Comparison of ENCODE assay signal across 14 cellular contexts in the genomic region with DNA sequence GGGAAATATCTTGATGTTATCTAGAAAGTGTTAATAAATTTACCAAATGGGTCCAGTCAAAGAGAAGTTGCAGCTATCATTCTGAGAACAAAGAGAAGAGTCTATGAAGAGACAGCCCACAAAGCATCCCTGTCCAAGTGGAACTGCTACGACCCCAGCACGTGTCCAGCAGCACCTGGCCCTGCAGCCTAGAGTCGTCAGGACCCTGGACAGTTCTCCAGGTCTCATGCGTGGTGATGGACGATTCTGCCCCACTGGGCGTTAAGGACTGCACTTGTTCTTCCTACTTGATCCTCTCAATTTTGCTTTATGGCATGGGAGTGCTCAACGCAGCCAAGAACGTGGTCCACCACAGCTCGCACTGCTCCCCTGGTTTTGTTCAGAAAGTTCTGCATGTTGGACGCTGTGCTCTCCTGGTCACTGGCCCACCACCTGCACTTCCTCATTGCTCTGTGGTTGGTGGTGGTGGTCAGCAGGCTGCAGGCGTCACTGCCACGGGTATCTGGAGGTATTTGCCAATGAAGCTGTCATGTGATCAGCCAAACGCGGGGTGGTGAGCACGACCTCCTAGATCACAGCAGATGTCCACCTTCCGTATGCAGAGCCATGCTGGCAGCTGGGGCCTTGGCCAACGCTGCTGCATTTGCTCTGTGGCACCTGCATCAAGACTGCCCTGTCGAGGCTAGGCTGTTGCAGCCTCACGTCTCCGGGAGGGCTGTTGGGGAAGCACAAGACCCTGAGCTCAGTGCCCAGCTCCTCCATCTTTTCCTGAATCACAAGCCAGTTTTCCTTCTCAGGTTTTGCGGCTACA.
DNase-seq lines count a peak whose midpoint lies in the region; ATAC-seq and TF ChIP-seq lines count a peak whose summit lies in the region.
"Had no signal": no experiment of that assay in that cellular context is flagged by ENCODE, and none has a peak within 500 bp of the region (broad histone marks: within the 10 kb centered on the region; RNA-seq: fewer than 3 reads in every experiment).

No MANE protein-coding gene starts in this region.

- TF ChIP-seq POLR2A in sigmoid colon (IDR thresholded peaks at IDR 0.05) = no peak

- H3K9me3 ChIP-seq in sigmoid colon = peaks cover 0 to 2% (median under 1%) of the 10 kb centered on the region in 4 donors

- H3K4me1 ChIP-seq in sigmoid colon = no peaks in the 10 kb centered on the region
- H3K4me1 ChIP-seq: esophagus muscularis mucosa, left ventricle myocardium inferior, tibial nerve had no signal

- no peak overlapping the region for H3K27ac Mint-ChIP-seq in HFFc6

- peak; percentile 7 for DNase-seq in stimulated activated CD4-positive, alpha-beta T cell treated with anti-CD3 and anti-CD28 coated beads, Interleukin-15, amount 100 ng/mL, for 24 hours
- DNase-seq in stimulated activated CD4-positive, alpha-beta T cell treated with anti-CD3 and anti-CD28 coated beads, Interleukin-1b, Interleukin-23, amount 100 ng/mL, for 48 hours = no peak
- DNase-seq in RPMI7951 (ENCODE audit: low read depth) (peak; percentile 30), fibroblast of pulmonary artery (ENCODE audit: low read depth) (peak; percentile 10), sigmoid colon (no peak), HFFc6 (no peak), hypothalamus (lab: John Stamatoyannopoulos, UW) (no peak)
- DNase-seq: C1 segment of cervical spinal cord, left ventricle myocardium inferior, NCI-H2107 had no signal

- TF ChIP-seq CTCF in fibroblast of pulmonary artery (IDR thresholded peaks at IDR 0.05; ENCODE audit: low read length, missing control alignments) (no peak), sigmoid colon (IDR thresholded peaks at IDR 0.05) (no peak), HFFc6 (IDR thresholded peaks at IDR 0.05) (no peak)

- peaks cover 9% of the 10 kb centered on the region for H3K36me3 Mint-ChIP-seq in HFFc6 (ENCODE audit: low read depth)

- intact Hi-C loops in sigmoid colon (cut with DNase I) = no loop called here

- no peak for ATAC-seq in GM19452 (IDR thresholded peaks at IDR 0.05; ENCODE audit: unreplicated experiment)

- no peaks in the 10 kb centered on the region for H3K4me1 Mint-ChIP-seq in HFFc6 (ENCODE audit: low read depth)

- 66 to 68% methylated on average over 21 of the region's 21 CpGs for WGBS in sigmoid colon, 2 donors

- no peak overlapping the region for H3K27ac ChIP-seq in sigmoid colon
- H3K27ac ChIP-seq: esophagus muscularis mucosa, left ventricle myocardium inferior, SK-N-MC, tibial nerve had no signal

- no peaks in the 10 kb centered on the region for H3K36me3 ChIP-seq in sigmoid colon
- H3K36me3 ChIP-seq: esophagus muscularis mucosa, left ventricle myocardium inferior, tibial nerve had no signal

- H3K27me3 ChIP-seq in sigmoid colon = peaks cover 0 to 20% (median 0%) of the 10 kb centered on the region in 3 donors
- H3K27me3 ChIP-seq: tibial nerve had no signal

- peaks cover 48% of the 10 kb centered on the region for H3K9me3 Mint-ChIP-seq in HFFc6

- no peak for TF ChIP-seq EP300 in sigmoid colon (IDR thresholded peaks at IDR 0.05)

- H3K27me3 Mint-ChIP-seq in HFFc6 (ENCODE audit: insufficient read depth) = peaks cover 3% of the 10 kb centered on the region; the same call in 1 of the 2 replicates

- H3K4me3 ChIP-seq in fibroblast of pulmonary artery (replicated peaks; ENCODE audit: low read depth, low read length) = no peak overlapping the region
- H3K4me3 ChIP-seq in sigmoid colon = no peak overlapping the region
- H3K4me3 ChIP-seq: esophagus muscularis mucosa, left ventricle myocardium inferior, SK-N-MC, tibial nerve had no signal

- no peak overlapping the region for H3K4me3 Mint-ChIP-seq in HFFc6

Comparison
In these comparisons a context has a peak if more than half of its experiments do, and no peak if none do; other contexts are left out.
1. DNase-seq: peak in stimulated activated CD4-positive, alpha-beta T cell treated with anti-CD3 and anti-CD28 coated beads, Interleukin-15, amount 100 ng/mL, for 24 hours (single experiment), RPMI7951 (single experiment) and fibroblast of pulmonary artery (single experiment); none in stimulated activated CD4-positive, alpha-beta T cell treated with anti-CD3 and anti-CD28 coated beads, Interleukin-1b, Interleukin-23, amount 100 ng/mL, for 48 hours (single experiment), sigmoid colon (single experiment), HFFc6 (single experiment) and hypothalamus (0 of 51).